Comparison of ENCODE assay signal across 9 cellular contexts in the genomic region with DNA sequence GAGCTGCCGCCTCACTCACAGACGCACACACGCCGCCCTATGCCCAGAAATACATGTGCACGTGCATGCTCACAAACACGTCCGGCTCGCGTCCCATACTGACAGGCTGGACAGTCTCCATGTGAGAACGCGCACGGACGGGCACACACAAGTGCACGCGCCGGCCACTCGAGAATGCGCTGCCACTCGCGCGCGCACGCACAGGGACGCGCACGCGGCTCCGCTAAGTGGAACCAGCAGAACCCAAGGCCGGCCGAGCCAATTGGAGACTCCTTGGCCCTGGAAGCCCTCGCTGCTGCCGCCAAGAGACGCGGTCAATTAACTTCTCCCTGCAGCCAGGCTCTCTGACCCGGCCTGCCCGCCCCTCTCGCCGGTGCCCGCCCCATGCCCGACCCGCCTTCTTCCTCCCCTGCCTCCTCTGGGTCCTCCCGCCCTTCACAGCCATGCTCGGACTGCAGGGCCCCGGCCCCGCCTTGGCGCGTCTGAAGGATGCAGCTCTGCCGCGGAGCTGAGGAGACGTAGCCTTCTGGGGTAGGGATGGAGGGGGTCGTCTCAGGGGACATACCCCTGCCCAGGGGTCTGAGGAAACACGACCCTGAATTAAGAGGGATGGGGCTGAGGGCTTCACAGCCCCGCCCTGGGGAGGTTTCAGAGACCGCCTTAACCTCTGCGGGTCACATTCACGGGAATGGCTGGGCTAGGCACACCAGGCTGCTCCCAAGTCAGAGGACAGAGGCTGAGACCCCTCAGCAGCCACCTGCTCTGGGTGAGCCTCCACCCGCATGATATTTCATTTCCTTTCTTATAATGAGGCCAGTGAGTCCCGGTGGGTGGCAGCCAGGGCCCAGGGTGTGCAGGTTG. TPM values are rescaled to one million over a fixed set of nuclear protein-coding genes. Genes with fewer than 3 reads are reported as not detected.
DNase-seq lines count a peak whose midpoint lies in the region; ATAC-seq, FAIRE-seq and TF ChIP-seq lines count a peak whose summit lies in the region.
"Had no signal": no experiment of that assay in that cellular context is flagged by ENCODE, and none has a peak within 500 bp of the region (broad histone marks: within the 10 kb centered on the region; RNA-seq: fewer than 3 reads in every experiment).

No MANE protein-coding gene starts in this region.

- peak overlapping the region in 1 of 7 donors; percentile 50 for H3K27ac Mint-ChIP-seq in CD14-positive monocyte
- no peak overlapping the region for H3K27ac Mint-ChIP-seq in T-helper 2 cell treated with Interferon-gamma antibody and Interleukin-4, amounts not matched to agents 5 μg/mL and 100 μg/mL, for 36 hours
- no peak overlapping the region for H3K27ac Mint-ChIP-seq in memory B cell

- no peaks in the 10 kb centered on the region for H3K36me3 ChIP-seq in testis (ENCODE audit: low read depth, missing control alignments)

- peaks cover 14% of the 10 kb centered on the region for H3K4me1 ChIP-seq in testis

- peaks cover 0 to 3% (median 0%) of the 10 kb centered on the region in 7 donors for H3K9me3 Mint-ChIP-seq in CD14-positive monocyte
- H3K9me3 Mint-ChIP-seq in T-helper 2 cell treated with Interferon-gamma antibody and Interleukin-4, amounts not matched to agents 5 μg/mL and 100 μg/mL, for 36 hours = no peaks in the 10 kb centered on the region
- H3K9me3 Mint-ChIP-seq in memory B cell = no peaks in the 10 kb centered on the region

- intact Hi-C loops in CD14-positive monocyte (cut with micrococcal nuclease) = no loop called here
- intact Hi-C loops in testis (cut with DNase I; ENCODE audit: low total_unique reads) = no loop called here

- H3K9me3 ChIP-seq in testis = no peaks in the 10 kb centered on the region

- H3K4me1 Mint-ChIP-seq in CD14-positive monocyte (peaks cover 24% of the 10 kb centered on the region), memory B cell (peaks cover 14% of the 10 kb centered on the region)
- H3K4me1 Mint-ChIP-seq in T-helper 2 cell treated with Interferon-gamma antibody and Interleukin-4, amounts not matched to agents 5 μg/mL and 100 μg/mL, for 36 hours (ENCODE audit: low read depth) = no peaks in the 10 kb centered on the region

- DNase-seq in CD14-positive monocyte (ENCODE audit: low spot score) (peak; percentile 84), HL-60 (ENCODE audit: low read depth in 1 of 2, low spot score in 1 of 2) (peak; percentile 47 to 51), epithelial cell of proximal tubule (ENCODE audit: low read depth) (no peak), memory B cell (ENCODE audit: low spot score in 2 of 2) (no peak), testis (peak; percentile 82), urothelium cell line (ENCODE audit: low spot score) (no peak)
- no peak for DNase-seq in T-helper 2 cell treated with Interferon-gamma antibody and Interleukin-4, amounts not matched to agents 5 μg/mL and 100 μg/mL, for 36 hours (ENCODE audit: low spot score)

- peaks cover 25% of the 10 kb centered on the region for H3K27me3 ChIP-seq in HL-60 (ENCODE audit: insufficient read depth, poor library complexity, severe bottlenecking)
- H3K27me3 ChIP-seq in testis = no peaks in the 10 kb centered on the region

- no peak for TF ChIP-seq POLR2A in testis (IDR thresholded peaks at IDR 0.05)

- no peak for FAIRE-seq in urothelium cell line (lab: Jason Lieb, UNC)

- H3K4me3 ChIP-seq in HL-60 (replicated peaks; ENCODE audit: insufficient read depth, low read length) (peak overlapping the region; percentile 29), epithelial cell of proximal tubule (ENCODE audit: low read depth, low read length) (peak overlapping the region; percentile 49), testis (peak overlapping the region; percentile 22 to 32)

- H3K27me3 Mint-ChIP-seq in CD14-positive monocyte (ENCODE audit: low read depth in 3 of 3) (peaks cover 22 to 76% (median 41%) of the 10 kb centered on the region in 3 donors), memory B cell (peaks cover 28% of the 10 kb centered on the region)
- peaks cover 56% of the 10 kb centered on the region for H3K27me3 Mint-ChIP-seq in T-helper 2 cell treated with Interferon-gamma antibody and Interleukin-4, amounts not matched to agents 5 μg/mL and 100 μg/mL, for 36 hours (ENCODE audit: low read depth)

- peak overlapping the region; percentile 76 to 94 for H3K4me3 Mint-ChIP-seq in CD14-positive monocyte
- H3K4me3 Mint-ChIP-seq in T-helper 2 cell treated with Interferon-gamma antibody and Interleukin-4, amounts not matched to agents 5 μg/mL and 100 μg/mL, for 36 hours = peak overlapping the region; percentile 65
- H3K4me3 Mint-ChIP-seq in memory B cell = peak overlapping the region; percentile 70

- ATAC-seq in memory B cell (ENCODE audit: low read depth) (peak; percentile 40), GM19395 (IDR thresholded peaks at IDR 0.05; ENCODE audit: unreplicated experiment) (no peak)

- WGBS in testis, 2 donors = 7 to 27% methylated on average over 3 to 42 of the region's 58 CpGs

- H3K36me3 Mint-ChIP-seq in CD14-positive monocyte = no peaks in the 10 kb centered on the region
- no peaks in the 10 kb centered on the region for H3K36me3 Mint-ChIP-seq in T-helper 2 cell treated with Interferon-gamma antibody and Interleukin-4, amounts not matched to agents 5 μg/mL and 100 μg/mL, for 36 hours (ENCODE audit: low read depth)
- H3K36me3 Mint-ChIP-seq in memory B cell = peaks cover 1% of the 10 kb centered on the region

- H3K27ac ChIP-seq in HL-60 (replicated peaks) (no peak overlapping the region), testis (no peak overlapping the region)

- TF ChIP-seq CTCF in CD14-positive monocyte (IDR thresholded peaks at IDR 0.05) (peak; percentile 23), HL-60 (IDR thresholded peaks at IDR 0.05; ENCODE audit: insufficient read depth, low read length) (no peak), epithelial cell of proximal tubule (conservative IDR thresholded peaks at IDR 0.05; ENCODE audit: low read depth, low read length) (peak; percentile 5), testis (IDR thresholded peaks at IDR 0.05) (no peak)

RNA-seq across cellular contexts. Expression of a gene that starts 15.0 kb away (rescaled TPM):
- polyA plus RNA-seq in CD14-positive monocyte (not detected), testis (ENCODE audit: insufficient read depth, low read depth, low replicate concordance) (10.2 TPM)
- total RNA-seq in epithelial cell of proximal tubule (1.2 and 11.5 TPM in 2 replicates), testis (10 to 100 TPM in 1 of 2 donors, 1 to 10 TPM in 1; 8.4 to 11.3 TPM)
- total RNA-seq: T-helper 1 cell treated with Interleukin-12 subunit alpha and Interleukin-12 subunit beta and Interleukin-4 antibody, amounts not matched to agents 30 ng/mL and 1 ng/mL, for 36 hours had no signal

RNA-seq across cellular contexts. Expression of a gene that starts 29.3 kb away (rescaled TPM):
- polyA plus RNA-seq in CD14-positive monocyte (not detected), testis (ENCODE audit: insufficient read depth, low read depth, low replicate concordance) (14.5 TPM)
- total RNA-seq in epithelial cell of proximal tubule (4.2 TPM in 1 of 2 replicates, not detected in the other), testis (1 to 10 TPM; 1.2 to 3.0 TPM)
- total RNA-seq: T-helper 1 cell treated with Interleukin-12 subunit alpha and Interleukin-12 subunit beta and Interleukin-4 antibody, amounts not matched to agents 30 ng/mL and 1 ng/mL, for 36 hours had no signal

Comparison
In these comparisons a context has a peak if more than half of its experiments do, and no peak if none do; other contexts are left out.
1. DNase-seq: peak in CD14-positive monocyte (single experiment), HL-60 (2 of 2) and testis (single experiment); none in T-helper 2 cell treated with Interferon-gamma antibody and Interleukin-4, amounts not matched to agents 5 μg/mL and 100 μg/mL, for 36 hours (single experiment), epithelial cell of proximal tubule (single experiment), memory B cell (0 of 2) and urothelium cell line (single experiment).
2. CTCF ChIP-seq: peak in CD14-positive monocyte (single experiment) and epithelial cell of proximal tubule (single experiment); none in HL-60 (single experiment) and testis (0 of 3).
3. Peak in every context shown above with its lines, with median percentiles within 50 percentile points of each other: H3K4me3 Mint-ChIP-seq and H3K4me3 ChIP-seq.